In the genomic region with DNA sequence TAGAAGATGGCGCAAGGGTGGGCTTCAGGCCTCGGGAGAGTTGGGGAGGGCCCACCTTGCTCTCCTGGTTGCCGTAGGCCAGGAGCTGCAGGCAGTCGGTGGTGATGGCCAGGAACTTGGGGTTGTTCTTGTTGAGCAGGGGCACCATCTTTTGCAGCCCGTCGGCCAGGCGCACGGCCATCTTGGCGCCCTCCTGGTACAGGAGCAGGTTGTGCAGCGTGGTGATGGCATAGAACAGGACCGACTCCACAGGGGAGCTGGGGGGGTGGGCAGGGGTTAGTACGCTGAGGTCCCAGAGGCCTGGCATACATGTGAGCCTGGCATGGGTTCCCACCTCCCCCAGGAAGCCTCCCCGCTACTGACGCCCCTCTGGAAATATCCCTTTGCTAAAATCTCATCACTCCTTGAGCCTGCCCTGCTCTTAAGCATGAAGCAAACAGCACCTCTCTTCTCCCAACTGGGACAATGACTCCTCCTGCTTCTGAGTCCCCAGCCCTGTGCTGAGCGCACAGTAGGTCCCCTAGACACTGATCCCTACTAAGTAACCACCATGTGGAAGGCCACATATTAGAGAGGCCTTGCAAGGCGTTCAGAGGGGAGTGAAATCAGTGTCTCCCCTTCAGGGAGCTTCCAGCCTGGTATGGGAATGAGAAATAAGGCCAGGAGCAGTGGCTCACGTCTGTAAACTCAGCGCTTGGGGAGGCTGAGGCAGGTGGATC, we compare ENCODE assay signal across 35 cellular contexts. TPM values are rescaled to one million over a fixed set of nuclear protein-coding genes. Genes with fewer than 3 reads are reported as not detected.
"Had no signal": no experiment of that assay in that cellular context is flagged by ENCODE, and none has a peak within 500 bp of the region (broad histone marks: within the 10 kb centered on the region; RNA-seq: fewer than 3 reads in every experiment).

No MANE protein-coding gene starts in this region.

- DNase-seq: activated CD4-positive, alpha-beta T cell treated with anti-CD3 and anti-CD28 coated beads for 48 hours; activated CD4-positive, alpha-beta T cell treated with anti-CD3 and anti-CD28 coated beads, Interleukin-2, amount 50 U/mL, for 48 hours; activated CD8-positive, alpha-beta memory T cell treated with anti-CD3 and anti-CD28 coated beads for 24 hours; activated effector memory CD4-positive, alpha-beta T cell treated with Interleukin-2 at 50 U/mL for 16 hours; activated naive CD4-positive, alpha-beta T cell treated with Interleukin-2 at 50 U/mL for 16 hours; anterior cingulate cortex; endodermal cell; foreskin keratinocyte; heart right ventricle; left lung; lower lobe of right lung; mesenchymal stem cell; ovary; sigmoid colon; small intestine; stimulated activated CD4-positive, alpha-beta T cell treated with anti-CD3 and anti-CD28 coated beads, Interleukin-4, amount 100 ng/mL, for 24 hours; T-helper 17 cell; T1000; tibial artery; WERI-Rb-1 had no signal

- H3K36me3 Mint-ChIP-seq: activated naive CD8-positive, alpha-beta T cell; natural killer cell treated with Interleukin-12 subunit alpha and Interleukin-12 subunit beta and Interleukin-15 and Interleukin-18, amount 100 ng/mL, for 72 hours; stimulated activated effector memory CD8-positive, alpha-beta T cell treated with anti-CD3 and anti-CD28 coated beads, Interleukin-12 subunit alpha, Interleukin-12 subunit beta, amount 100 ng/mL, for 72 hours had no signal

- H3K9me3 ChIP-seq: esophagus muscularis mucosa, heart right ventricle, left lung, lower lobe of right lung, neutrophil, ovary, sigmoid colon, suprapubic skin, tibial artery had no signal

- FAIRE-seq: bronchial epithelial cell, islet of Langerhans, small intestine had no signal

- H3K4me1 Mint-ChIP-seq: central memory CD8-positive, alpha-beta T cell; endodermal cell had no signal

- H3K27ac ChIP-seq: esophagus muscularis mucosa, foreskin keratinocyte, heart right ventricle, left lung, lower lobe of right lung, neutrophil, ovary, sigmoid colon, suprapubic skin, tibial artery, WERI-Rb-1 had no signal

- H3K27ac Mint-ChIP-seq: activated naive CD8-positive, alpha-beta T cell; dendritic cell treated with granulocyte-macrophage colony-stimulating factor and Interleukin-4, amounts not matched to agents 40 ng/mL and 50 ng/mL, for 4 days; endodermal cell; natural killer cell treated with Interleukin-12 subunit alpha and Interleukin-12 subunit beta and Interleukin-15 and Interleukin-18, amount 100 ng/mL, for 72 hours; progenitor cell of endocrine pancreas; stimulated activated effector memory CD8-positive, alpha-beta T cell treated with anti-CD3 and anti-CD28 coated beads, Interleukin-12 subunit alpha, Interleukin-12 subunit beta, amount 100 ng/mL, for 72 hours; T-helper 17 cell had no signal

- H3K27me3 ChIP-seq: esophagus muscularis mucosa, foreskin keratinocyte, heart right ventricle, left lung, neutrophil, ovary, sigmoid colon, suprapubic skin, tibial artery had no signal

- H3K9me3 Mint-ChIP-seq: central memory CD8-positive, alpha-beta T cell; dendritic cell treated with granulocyte-macrophage colony-stimulating factor and Interleukin-4, amounts not matched to agents 40 ng/mL and 50 ng/mL, for 4 days; endodermal cell; natural killer cell treated with Interleukin-12 subunit alpha and Interleukin-12 subunit beta and Interleukin-15 and Interleukin-18, amount 100 ng/mL, for 72 hours; stimulated activated effector memory CD8-positive, alpha-beta T cell treated with anti-CD3 and anti-CD28 coated beads, Interleukin-12 subunit alpha, Interleukin-12 subunit beta, amount 100 ng/mL, for 72 hours had no signal

- H3K36me3 ChIP-seq: neutrophil had no signal

- H3K27me3 Mint-ChIP-seq: activated naive CD8-positive, alpha-beta T cell; dendritic cell treated with granulocyte-macrophage colony-stimulating factor and Interleukin-4, amounts not matched to agents 40 ng/mL and 50 ng/mL, for 4 days; natural killer cell treated with Interleukin-12 subunit alpha and Interleukin-12 subunit beta and Interleukin-15 and Interleukin-18, amount 100 ng/mL, for 72 hours; progenitor cell of endocrine pancreas had no signal

- H3K4me3 ChIP-seq: esophagus muscularis mucosa, heart right ventricle, left lung, lower lobe of right lung, ovary, sigmoid colon, suprapubic skin, tibial artery had no signal

- ATAC-seq: activated CD4-positive, CD25-positive, alpha-beta regulatory T cell treated with anti-CD3 and anti-CD28 coated beads, Interleukin-2, amount 50 U/mL, for 24 hours; foreskin keratinocyte; heart right ventricle; left lung; lower lobe of right lung; natural killer cell treated with Interleukin-12 subunit alpha and Interleukin-12 subunit beta and Interleukin-15 and Interleukin-18, amount 100 ng/mL, for 72 hours; stimulated activated effector memory CD8-positive, alpha-beta T cell treated with anti-CD3 and anti-CD28 coated beads, Interleukin-12 subunit alpha, Interleukin-12 subunit beta, amount 100 ng/mL, for 72 hours; T-helper 17 cell had no signal

- H3K4me3 Mint-ChIP-seq: activated naive CD8-positive, alpha-beta T cell; central memory CD8-positive, alpha-beta T cell; dendritic cell treated with granulocyte-macrophage colony-stimulating factor and Interleukin-4, amounts not matched to agents 40 ng/mL and 50 ng/mL, for 4 days; endodermal cell; natural killer cell treated with Interleukin-12 subunit alpha and Interleukin-12 subunit beta and Interleukin-15 and Interleukin-18, amount 100 ng/mL, for 72 hours; stimulated activated effector memory CD8-positive, alpha-beta T cell treated with anti-CD3 and anti-CD28 coated beads, Interleukin-12 subunit alpha, Interleukin-12 subunit beta, amount 100 ng/mL, for 72 hours; T-helper 17 cell had no signal

RNA-seq across cellular contexts. Expression of a gene that starts 33.0 kb away (rescaled TPM):
- total RNA-seq: mononuclear cell; natural killer cell treated with Interleukin-12 subunit alpha and Interleukin-12 subunit beta and Interleukin-15 and Interleukin-18, amount 100 ng/mL, for 72 hours had no signal

RNA-seq across cellular contexts. Expression of a gene that starts 45.3 kb away (rescaled TPM):
- total RNA-seq: T-helper 17 cell had no signal

RNA-seq across cellular contexts. Expression of a gene that starts 55.4 kb away (rescaled TPM):
- total RNA-seq: bronchial epithelial cell; endodermal cell; esophagus muscularis mucosa; heart right ventricle; left lung; lower lobe of right lung; mononuclear cell; natural killer cell treated with Interleukin-12 subunit alpha and Interleukin-12 subunit beta and Interleukin-15 and Interleukin-18, amount 100 ng/mL, for 72 hours; ovary; renal cortical epithelial cell; sigmoid colon; suprapubic skin; T-helper 17 cell; ureter had no signal
- polyA plus RNA-seq: heart right ventricle, ovary, sigmoid colon had no signal
